ENCODE assay signal across 11 cellular contexts in genomic region chr11:130403301-130403804, GRCh38. TPM values are rescaled to one million over a fixed set of nuclear protein-coding genes. Genes with fewer than 3 reads are reported as not detected.
A peak's percentile ranks its signal among the peaks of the same experiment; 100 is the strongest.
DNase-seq lines count a peak whose midpoint lies in the region; ATAC-seq and TF ChIP-seq lines count a peak whose summit lies in the region.
"Had no signal": no experiment of that assay in that cellular context is flagged by ENCODE, and none has a peak within 500 bp of the region (broad histone marks: within the 10 kb centered on the region; RNA-seq: fewer than 3 reads in every experiment).

No MANE protein-coding gene starts in this region.

- H3K4me3 ChIP-seq in AG04450 (ENCODE audit: low read depth, low read length) (peak overlapping the region; percentile 46), RWPE2 (ENCODE audit: severe bottlenecking) (no peak overlapping the region), fibroblast of the aortic adventitia (ENCODE audit: low read depth, low read length) (peak overlapping the region; percentile 19), neuronal stem cell (ENCODE audit: low read length in 2 of 2) (no peak overlapping the region)

- no peak overlapping the region for H2BK120ac ChIP-seq in neuronal stem cell (ENCODE audit: low read depth, low read length)

- no peak overlapping the region for H3K14ac ChIP-seq in neuronal stem cell (ENCODE audit: low read length)

- H3K79me1 ChIP-seq in neuronal stem cell (ENCODE audit: low read depth, low read length) = no peaks in the 10 kb centered on the region

- CTCF ChIA-PET in AG04450 (lab: Charles Lee) = interaction anchor here (1.5 kb wide), 1 partner anchor 491 kb away, joined by 5 read pairs; no protein-coding TSS in a partner anchor

- no peak for TF ChIP-seq CTCF in AG04450 (IDR thresholded peaks at IDR 0.05; ENCODE audit: low read depth, low read length)
- TF ChIP-seq CTCF in RWPE2 (IDR thresholded peaks at IDR 0.05; ENCODE audit: poor library complexity, severe bottlenecking) = no peak
- TF ChIP-seq CTCF in fibroblast of the aortic adventitia (IDR thresholded peaks at IDR 0.05; ENCODE audit: insufficient read depth, low read length) = no peak

- no peak overlapping the region for H2BK5ac ChIP-seq in neuronal stem cell (ENCODE audit: low read length)

- peak; percentile 75 for ATAC-seq in RWPE2 (ENCODE audit: low read depth)
- no peak for ATAC-seq in GM19328 (IDR thresholded peaks at IDR 0.05; ENCODE audit: unreplicated experiment)
- no peak for ATAC-seq in GM18909 (IDR thresholded peaks at IDR 0.05; ENCODE audit: poor library complexity, unreplicated experiment)
- no peak for ATAC-seq in effector memory CD8-positive, alpha-beta T cell (replicated peaks)
- ATAC-seq: CD8-positive, alpha-beta T cell had no signal

- no peaks in the 10 kb centered on the region for H3K9me3 Mint-ChIP-seq in effector memory CD8-positive, alpha-beta T cell
- H3K9me3 Mint-ChIP-seq: CD8-positive, alpha-beta T cell; dendritic cell treated with granulocyte-macrophage colony-stimulating factor and Interleukin-4, amounts not matched to agents 40 ng/mL and 50 ng/mL, for 4 days had no signal

- no peak overlapping the region for H3K4me2 ChIP-seq in neuronal stem cell (ENCODE audit: insufficient read depth, low read length, poor library complexity, severe bottlenecking)

- peak overlapping the region in 1 of 2 donors; percentile 11 for H3K27ac Mint-ChIP-seq in effector memory CD8-positive, alpha-beta T cell
- H3K27ac Mint-ChIP-seq: CD8-positive, alpha-beta T cell; dendritic cell treated with granulocyte-macrophage colony-stimulating factor and Interleukin-4, amounts not matched to agents 40 ng/mL and 50 ng/mL, for 4 days had no signal

- H3K18ac ChIP-seq in neuronal stem cell (ENCODE audit: low read length) = peak overlapping the region; percentile 11

- no peak overlapping the region for H4K8ac ChIP-seq in neuronal stem cell (ENCODE audit: low read depth, low read length)

- H2BK15ac ChIP-seq in neuronal stem cell (ENCODE audit: low read length) = no peak overlapping the region

- H3K4ac ChIP-seq in neuronal stem cell (ENCODE audit: low read length) = no peak overlapping the region

- POLR2A ChIA-PET in AG04450 (lab: Yijun Ruan, JAX) = interaction anchor here (0.6 to 1.9 kb wide), 7 partner anchors 11 to 20 kb away, joined by 3 to 27 read pairs (median 5); no protein-coding TSS in a partner anchor

- peak overlapping the region; percentile 97 for H3K27ac ChIP-seq in AG04450 (ENCODE audit: low read depth, low read length)
- no peak overlapping the region for H3K27ac ChIP-seq in RWPE2 (ENCODE audit: poor library complexity, severe bottlenecking)
- no peak overlapping the region for H3K27ac ChIP-seq in neuronal stem cell (replicated peaks; ENCODE audit: low read length)

- H3K9me3 ChIP-seq in AG04450 (ENCODE audit: control insufficient read depth, insufficient read depth, low read length) (no peaks in the 10 kb centered on the region; the same call in 1 of the 2 replicates), RWPE2 (ENCODE audit: severe bottlenecking) (no peaks in the 10 kb centered on the region), neuronal stem cell (replicated peaks in 1 of 2; ENCODE audit: control insufficient read depth in 2 of 2, insufficient read depth in 1 of 2, low read depth in 1 of 2, low read length in 2 of 2) (no peaks in the 10 kb centered on the region)

- H3K23ac ChIP-seq in neuronal stem cell (ENCODE audit: low read depth, low read length, poor library complexity) = no peak overlapping the region

- H4K91ac ChIP-seq in neuronal stem cell (ENCODE audit: low read depth, low read length, poor library complexity) = no peak overlapping the region

- H3K36me3 Mint-ChIP-seq in effector memory CD8-positive, alpha-beta T cell (ENCODE audit: insufficient read depth) = no peaks in the 10 kb centered on the region
- H3K36me3 Mint-ChIP-seq: CD8-positive, alpha-beta T cell had no signal

- H3K27me3 Mint-ChIP-seq in effector memory CD8-positive, alpha-beta T cell = peaks cover 22 to 30% of the 10 kb centered on the region in 2 donors

- H3K9ac ChIP-seq in neuronal stem cell (ENCODE audit: low read depth, low read length, poor library complexity) = no peak overlapping the region

- H3K4me1 Mint-ChIP-seq in effector memory CD8-positive, alpha-beta T cell (ENCODE audit: low read depth in 2 of 2) = peaks cover 15 to 16% of the 10 kb centered on the region in 2 donors

- no peak overlapping the region for H2AK5ac ChIP-seq in neuronal stem cell (ENCODE audit: low read depth, low read length)

- H3K27me3 ChIP-seq in AG04450 (ENCODE audit: control insufficient read depth, insufficient read depth, low read length) (no peaks in the 10 kb centered on the region), RWPE2 (ENCODE audit: insufficient read depth, poor library complexity, severe bottlenecking) (no peaks in the 10 kb centered on the region), neuronal stem cell (ENCODE audit: control insufficient read depth in 3 of 3, insufficient read depth in 3 of 3, low read depth in 1 of 3, low read length in 3 of 3) (peaks cover 0 to 15% (median 0%) of the 10 kb centered on the region in 3 experiments)

- no peaks in the 10 kb centered on the region for H3K36me3 ChIP-seq in RWPE2 (ENCODE audit: low read depth)
- no peaks in the 10 kb centered on the region for H3K36me3 ChIP-seq in neuronal stem cell (replicated peaks in 1 of 2; ENCODE audit: control insufficient read depth in 2 of 2, insufficient read depth in 2 of 2, low read length in 2 of 2)

- no peak overlapping the region for H2BK12ac ChIP-seq in neuronal stem cell (ENCODE audit: low read length)

- peaks cover 9% of the 10 kb centered on the region for H3K4me1 ChIP-seq in RWPE2 (ENCODE audit: insufficient read depth, poor library complexity, severe bottlenecking)
- peaks cover 0 to 10% of the 10 kb centered on the region in 2 donors for H3K4me1 ChIP-seq in neuronal stem cell (ENCODE audit: control insufficient read depth in 2 of 2, insufficient read depth in 1 of 2, low read depth in 1 of 2, low read length in 2 of 2)

- H2AFZ ChIP-seq in neuronal stem cell (ENCODE audit: low read length) = peak overlapping the region; percentile 15

- DNase-seq in AG04450 (ENCODE audit: low read depth, low spot score) (peak; percentile 90), RWPE2 (ENCODE audit: low spot score) (no peak), fibroblast of the aortic adventitia (ENCODE audit: low read depth) (peak; percentile 87), neuronal stem cell (ENCODE audit: low spot score) (no peak), NCI-H1436 (lab: John Stamatoyannopoulos, UW) (no peak)
- no peak for DNase-seq in effector memory CD8-positive, alpha-beta T cell
- DNase-seq: CD8-positive, alpha-beta T cell; RPMI8226 had no signal

- no peak overlapping the region for H3K4me3 Mint-ChIP-seq in effector memory CD8-positive, alpha-beta T cell
- H3K4me3 Mint-ChIP-seq: CD8-positive, alpha-beta T cell; dendritic cell treated with granulocyte-macrophage colony-stimulating factor and Interleukin-4, amounts not matched to agents 40 ng/mL and 50 ng/mL, for 4 days had no signal

- WGBS in neuronal stem cell (ENCODE audit: extremely low coverage in 2 of 2, insufficient read length in 2 of 2, insufficient replicate concordance in 1 of 2), 2 donors = no CpG with 5 or more reads among the region's 11 CpGs

RNA-seq across cellular contexts. Expression of gene ADAMTS8, which starts 25.1 kb away (rescaled TPM):
- 17.6 and 19.8 TPM in 2 replicates for polyA plus RNA-seq in AG04450 (2011; rRNA removed)
- 9.3 and 14.1 TPM in 2 replicates for polyA minus RNA-seq in AG04450 (2011; rRNA and poly(A)+ RNA removed)
- 2.6 TPM in 1 of 2 replicates, not detected in the other for total RNA-seq in fibroblast of the aortic adventitia (ENCODE audit: low replicate concordance)
- 0.13 TPM for polyA plus RNA-seq in neuronal stem cell (2013, experiment 1 of 2)
- polyA plus RNA-seq in neuronal stem cell (2013, experiment 2 of 2) = 0.10 TPM
- total RNA-seq: CD8-positive, alpha-beta T cell had no signal

RNA-seq across cellular contexts. Expression of gene ADAMTS15, which starts 45.1 kb away (rescaled TPM):
- 4.7 and 5.8 TPM in 2 replicates for polyA plus RNA-seq in AG04450 (2011; rRNA removed)
- 9.7 and 10.4 TPM in 2 replicates for polyA minus RNA-seq in AG04450 (2011; rRNA and poly(A)+ RNA removed)
- 8.6 and 30.8 TPM in 2 replicates for total RNA-seq in fibroblast of the aortic adventitia (ENCODE audit: low replicate concordance)
- polyA plus RNA-seq in neuronal stem cell (2013, experiment 1 of 2) = 0.61 TPM
- 0.65 TPM for polyA plus RNA-seq in neuronal stem cell (2013, experiment 2 of 2)
- total RNA-seq: CD8-positive, alpha-beta T cell had no signal

Comparison
In these comparisons a context has a peak if more than half of its experiments do, and no peak if none do; other contexts are left out.
1. DNase-seq: peak in AG04450 (single experiment) and fibroblast of the aortic adventitia (single experiment); none in RWPE2 (single experiment), neuronal stem cell (single experiment), NCI-H1436 (single experiment) and effector memory CD8-positive, alpha-beta T cell (0 of 3).
2. H3K4me3 ChIP-seq: peak in AG04450 (single experiment) and fibroblast of the aortic adventitia (single experiment); none in RWPE2 (single experiment) and neuronal stem cell (0 of 2).